ENCODE assay signal across 8 cellular contexts in genomic region chr4:70994387-70995099, GRCh38. TPM values are rescaled to one million over a fixed set of nuclear protein-coding genes. Genes with fewer than 3 reads are reported as not detected.
A peak's percentile ranks its signal among the peaks of the same experiment; 100 is the strongest.
DNase-seq lines count a peak whose midpoint lies in the region; ATAC-seq and TF ChIP-seq lines count a peak whose summit lies in the region.

No MANE protein-coding gene starts in this region.

- H3K27ac ChIP-seq in right atrium auricular region (peak overlapping the region in 1 of 2 donors; percentile 89), SU-DHL-6 (ENCODE audit: low read depth, low read length) (peak overlapping the region; percentile 94), right cardiac atrium (ENCODE audit: low read length) (no peak overlapping the region), temporal lobe (ENCODE audit: low read depth, low read length) (peak overlapping the region; percentile 50)

- H3K4me3 ChIP-seq in right atrium auricular region (peak overlapping the region; percentile 86 to 87), SU-DHL-6 (ENCODE audit: insufficient read depth, low read length, poor library complexity, severe bottlenecking) (peak overlapping the region; percentile 91), right cardiac atrium (ENCODE audit: low read length) (peak overlapping the region; percentile 80)

- ATAC-seq in left cardiac atrium (no peak), HG03097 (IDR thresholded peaks at IDR 0.05; ENCODE audit: low FRiP score, unreplicated experiment) (peak; percentile 43), right cardiac atrium (no peak)

- WGBS in right cardiac atrium, result 73% methylated on average over 10 of the region's 10 CpGs

- no peaks in the 10 kb centered on the region for H4K20me1 ChIP-seq in SU-DHL-6 (ENCODE audit: low read depth, low read length)

- no peaks in the 10 kb centered on the region for H3K9me3 ChIP-seq in right atrium auricular region
- no peaks in the 10 kb centered on the region for H3K9me3 ChIP-seq in SU-DHL-6 (ENCODE audit: insufficient read depth, low read length)
- no peaks in the 10 kb centered on the region for H3K9me3 ChIP-seq in right cardiac atrium (ENCODE audit: control insufficient read depth, low read length)

- H3K79me2 ChIP-seq in SU-DHL-6 (ENCODE audit: insufficient read depth, low read length), result peaks cover 58% of the 10 kb centered on the region

- no peak for DNase-seq in right atrium auricular region (ENCODE audit: low spot score)
- no peak for DNase-seq in left cardiac atrium
- DNase-seq in right cardiac atrium, result no peak
- DNase-seq in kidney tubule cell (ENCODE audit: low spot score), result no peak
- no peak for DNase-seq in T1000 (lab: John Stamatoyannopoulos, UW)

- H3F3A ChIP-seq in SU-DHL-6 (ENCODE audit: insufficient read depth), result peaks cover 37% of the 10 kb centered on the region

- H3K9me2 ChIP-seq in SU-DHL-6 (replicated peaks; ENCODE audit: insufficient read depth, low read length), result no peaks in the 10 kb centered on the region

- H3K9ac ChIP-seq in SU-DHL-6 (ENCODE audit: low read length), result peak overlapping the region; percentile 86

- H3K4me2 ChIP-seq in SU-DHL-6 (ENCODE audit: low read depth, low read length, poor library complexity, severe bottlenecking), result peak overlapping the region; percentile 94

- no peak for TF ChIP-seq CTCF in right atrium auricular region (IDR thresholded peaks at IDR 0.05)
- TF ChIP-seq CTCF in SU-DHL-6 (IDR thresholded peaks at IDR 0.05; ENCODE audit: insufficient read depth, low read length, poor library complexity, severe bottlenecking), result no peak

- H3K27me3 ChIP-seq in right atrium auricular region, result no peaks in the 10 kb centered on the region
- no peaks in the 10 kb centered on the region for H3K27me3 ChIP-seq in SU-DHL-6 (ENCODE audit: low read length)
- H3K27me3 ChIP-seq in right cardiac atrium (ENCODE audit: control insufficient read depth, insufficient read depth), result no peaks in the 10 kb centered on the region

- H3K4me1 ChIP-seq in right atrium auricular region (peaks cover 0 to 10% of the 10 kb centered on the region in 2 donors), right cardiac atrium (ENCODE audit: control insufficient read depth, insufficient read depth, low read length) (peaks cover 3% of the 10 kb centered on the region)

- H2AFZ ChIP-seq in SU-DHL-6 (ENCODE audit: low read depth, low read length, severe bottlenecking), result no peak overlapping the region

- intact Hi-C loops in left cardiac atrium (cut with DNase I), result loop anchor here in 1 of 2 donors (10.0 kb wide), 1 partner anchor 160 kb away; the partner anchor contains the start of gene GRSF1
- intact Hi-C loops in right cardiac atrium (cut with DNase I), result loop anchor here in 3 of 4 donors (10.0 kb wide), 2 partner anchors 150 to 160 kb away; partner anchors contain the start of gene GRSF1 (in 2 of the 3)

- H3K36me3 ChIP-seq in right atrium auricular region (no peaks in the 10 kb centered on the region), SU-DHL-6 (ENCODE audit: low read length) (peaks cover 18% of the 10 kb centered on the region)

RNA-seq across cellular contexts. Expression of gene DCK, which starts 1.1 kb away (rescaled TPM):
- total RNA-seq in right atrium auricular region (1 to 10 TPM; 7.7 to 8.2 TPM), left cardiac atrium (1 to 10 TPM; 7.3 to 8.1 TPM), right cardiac atrium (1 to 10 TPM; 6.3 to 8.6 (median 7.2) TPM), temporal lobe (65.9 TPM)
- polyA plus RNA-seq in right cardiac atrium, result 4.7 TPM
